Comparison of ENCODE assay signal across 21 cellular contexts in the genomic region with DNA sequence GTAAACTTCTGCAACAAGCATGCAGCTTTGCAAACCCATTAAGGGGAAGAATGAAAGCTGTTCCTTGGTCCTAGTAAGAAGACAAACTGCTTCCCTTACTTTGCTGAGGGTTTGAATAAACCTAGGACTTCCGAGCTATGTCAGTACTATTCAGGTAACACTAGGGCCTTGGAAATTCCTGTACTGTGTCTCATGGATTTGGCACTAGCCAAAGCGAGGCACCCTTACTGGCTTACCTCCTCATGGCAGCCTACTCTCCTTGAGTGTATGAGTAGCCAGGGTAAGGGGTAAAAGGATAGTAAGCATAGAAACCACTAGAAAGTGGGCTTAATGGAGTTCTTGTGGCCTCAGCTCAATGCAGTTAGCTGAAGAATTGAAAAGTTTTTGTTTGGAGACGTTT.
"Had no signal": no experiment of that assay in that cellular context is flagged by ENCODE, and none has a peak within 500 bp of the region (broad histone marks: within the 10 kb centered on the region; RNA-seq: fewer than 3 reads in every experiment).

No MANE protein-coding gene starts in this region.

- H3K27me3 ChIP-seq: hepatocyte, neural progenitor cell, pancreas, stomach, transverse colon had no signal

- H3K9me3 Mint-ChIP-seq: memory B cell, mesothelial cell of epicardium, neural progenitor cell had no signal

- H3K4me3 Mint-ChIP-seq: memory B cell, mesothelial cell of epicardium, natural killer cell, neural progenitor cell had no signal

- H3K4me1 Mint-ChIP-seq: memory B cell, natural killer cell, neural progenitor cell had no signal

- H3K79me2 ChIP-seq: hepatocyte had no signal

- H3K4me3 ChIP-seq: hepatocyte, neural progenitor cell, pancreas, stomach, thoracic aorta, transverse colon had no signal

- H3K9me3 ChIP-seq: pancreas, stomach, thoracic aorta, transverse colon had no signal

- H3K27ac Mint-ChIP-seq: memory B cell, mesothelial cell of epicardium, natural killer cell, neural progenitor cell, progenitor cell of endocrine pancreas had no signal

- ATAC-seq: left lobe of liver, natural killer cell, pancreas, right cardiac atrium had no signal

- H3K4me1 ChIP-seq: neural progenitor cell, pancreas, stomach had no signal

- H3K36me3 ChIP-seq: neural progenitor cell, pancreas, stomach, thoracic aorta, transverse colon had no signal

- H3K9ac ChIP-seq: neural progenitor cell had no signal

- H3K27me3 Mint-ChIP-seq: memory B cell had no signal

- H3K36me3 Mint-ChIP-seq: memory B cell, natural killer cell, neural progenitor cell had no signal

- DNase-seq: effector memory CD4-positive, alpha-beta T cell; foreskin melanocyte; head of caudate nucleus; kidney glomerular epithelial cell; natural killer cell; nucleus accumbens; pancreas; right cardiac atrium; small intestine; stimulated activated CD4-positive, alpha-beta T cell treated with anti-CD3 and anti-CD28 coated beads, Interleukin-12 subunit alpha, Interleukin-12 subunit beta, amount 100 ng/mL, for 4 hours; stimulated activated naive CD4-positive, alpha-beta T cell; stomach; substantia nigra; transverse colon had no signal

- H3K4me2 ChIP-seq: hepatocyte, neural progenitor cell had no signal

- H2AFZ ChIP-seq: hepatocyte, neural progenitor cell had no signal
